Comparison of ENCODE assay signal across 1 cellular context in genomic region chr11:59668950-59669610, GRCh38.
TF ChIP-seq lines count a peak whose summit lies in the region.

Gene PATL1, minus strand, starts transcription at chr11:59669037. Its CDS starts 142 bp downstream, at chr11:59668895.

TF ChIP-seq in K562, 482 proteins besides CTCF, POLR2A, EP300 and RAD21 (continued from another document and continues in another):
- no peak for TF ChIP-seq ZNF609 (CRISPR knock-in tag; IDR thresholded peaks at IDR 0.05; ENCODE audit: borderline replicate concordance)
- TF ChIP-seq VEZF1 (CRISPR knock-in tag; IDR thresholded peaks at IDR 0.05) = peak; percentile 56
- no peak for TF ChIP-seq BCL6 (CRISPR knock-in tag; IDR thresholded peaks at IDR 0.05)
- 0 out of 2 replicates have a peak, but pooled peaks have one; percentile 31 for TF ChIP-seq E2F3 (CRISPR knock-in tag; IDR thresholded peaks at IDR 0.05)
- TF ChIP-seq BRCA1 (IDR thresholded peaks at IDR 0.05) = no peak
- TF ChIP-seq BRCA1 (CRISPR knock-in tag; IDR thresholded peaks at IDR 0.05) = no peak
- peak; percentile 49; the same call in 1 of the 2 replicates for TF ChIP-seq ZFX (CRISPR knock-in tag; IDR thresholded peaks at IDR 0.05)
- peak; percentile 28; the same call in 1 of the 2 replicates for TF ChIP-seq TCF3 (CRISPR knock-in tag; IDR thresholded peaks at IDR 0.05)
- peak; percentile 68; the same call in 1 of the 2 replicates for TF ChIP-seq CREB3L1 (IDR thresholded peaks at IDR 0.05; ENCODE audit: borderline replicate concordance, low read depth)
- no peak for TF ChIP-seq CHCHD3 (CRISPR knock-in tag; IDR thresholded peaks at IDR 0.05)
- TF ChIP-seq CBFB (CRISPR knock-in tag; IDR thresholded peaks at IDR 0.05) = peak; percentile 38; the same call in 1 of the 2 replicates
- no peak for TF ChIP-seq HMG20B (CRISPR knock-in tag; IDR thresholded peaks at IDR 0.05)
- no peak for TF ChIP-seq POLR3A (IDR thresholded peaks at IDR 0.05; ENCODE audit: borderline replicate concordance, extremely low read depth, insufficient read depth, insufficient read length)
- TF ChIP-seq MTA1 (IDR thresholded peaks at IDR 0.05; ENCODE audit: borderline replicate concordance) = peak; percentile 96
- TF ChIP-seq YY1 (IDR thresholded peaks at IDR 0.05; ENCODE audit: borderline replicate concordance in 1 of 3, control insufficient read depth in 1 of 3, extremely low read depth in 1 of 3, insufficient read depth in 3 of 3, insufficient read length in 1 of 3, insufficient replicate concordance in 2 of 3, low read depth in 1 of 3, low read length in 2 of 3) = peak in 2 of 3 experiments; percentile 72 to 75
- 0 out of 2 replicates have a peak, but pooled peaks have one; percentile 28 for TF ChIP-seq ARID1B (IDR thresholded peaks at IDR 0.05)
- no peak for TF ChIP-seq RBM17 (IDR thresholded peaks at IDR 0.05; ENCODE audit: borderline replicate concordance, low read depth, low read length)
- TF ChIP-seq USF2 (CRISPR knock-in tag; IDR thresholded peaks at IDR 0.05) = peak; percentile 74
- peak; percentile 36; the same call in 1 of the 2 replicates for TF ChIP-seq ZBTB33 (CRISPR knock-in tag; IDR thresholded peaks at IDR 0.05)
- peak; percentile 98 for TF ChIP-seq NRF1 (conservative IDR thresholded peaks at IDR 0.05 in 1 of 2, IDR thresholded peaks at IDR 0.05 in 1 of 2)
- peak; percentile 66; the same call in 1 of the 2 replicates for TF ChIP-seq BCOR (IDR thresholded peaks at IDR 0.05)
- TF ChIP-seq SETDB1 (IDR thresholded peaks at IDR 0.05; ENCODE audit: low read length) = no peak
- no peak for TF ChIP-seq ZBTB34 (CRISPR knock-in tag; IDR thresholded peaks at IDR 0.05)
- no peak for TF ChIP-seq PHB (CRISPR knock-in tag; IDR thresholded peaks at IDR 0.05)
- 0 out of 2 replicates have a peak, but pooled peaks have one; percentile 57 for TF ChIP-seq ZNF592 (IDR thresholded peaks at IDR 0.05)
- 0 out of 2 replicates have a peak, but pooled peaks have one; percentile 54 for TF ChIP-seq E2F5 (CRISPR knock-in tag; IDR thresholded peaks at IDR 0.05)
- peak; percentile 73 for TF ChIP-seq HNRNPLL (IDR thresholded peaks at IDR 0.05; ENCODE audit: low read depth, low read length, poor library complexity, severe bottlenecking)
- 0 out of 2 replicates have a peak, but pooled peaks have one; percentile 38 for TF ChIP-seq EGR1 (conservative IDR thresholded peaks at IDR 0.05)
- TF ChIP-seq HMGXB4 (CRISPR knock-in tag; IDR thresholded peaks at IDR 0.05) = no peak
